In genomic region chr10:44883581-44884331, GRCh38 we compare ENCODE assay signal across 17 cellular contexts. TPM values are rescaled to one million over a fixed set of nuclear protein-coding genes. Genes with fewer than 3 reads are reported as not detected.
DNase-seq lines count a peak whose midpoint lies in the region; ATAC-seq and TF ChIP-seq lines count a peak whose summit lies in the region.
"Had no signal": no experiment of that assay in that cellular context is flagged by ENCODE, and none has a peak within 500 bp of the region (broad histone marks: within the 10 kb centered on the region; RNA-seq: fewer than 3 reads in every experiment).

No MANE protein-coding gene starts in this region.

- no peaks in the 10 kb centered on the region for H3K9me3 Mint-ChIP-seq in neural progenitor cell
- H3K9me3 Mint-ChIP-seq: CD8-positive, alpha-beta memory T cell; H9 had no signal

- H3K9me3 ChIP-seq in MG63: no peaks in the 10 kb centered on the region
- no peaks in the 10 kb centered on the region for H3K9me3 ChIP-seq in body of pancreas
- H3K9me3 ChIP-seq in neural progenitor cell (ENCODE audit: low read depth): no peaks in the 10 kb centered on the region
- no peaks in the 10 kb centered on the region for H3K9me3 ChIP-seq in osteoblast (ENCODE audit: low read depth, low read length)
- H3K9me3 ChIP-seq: Caco-2 had no signal

- peaks cover 11% of the 10 kb centered on the region for H3K27me3 Mint-ChIP-seq in neural progenitor cell (ENCODE audit: insufficient read depth, low read depth)

- peak overlapping the region; percentile 42 for H3K27ac Mint-ChIP-seq in neural progenitor cell
- H3K27ac Mint-ChIP-seq: CD8-positive, alpha-beta memory T cell; H9 had no signal

- H3K79me2 ChIP-seq in neural progenitor cell (ENCODE audit: low read depth): no peaks in the 10 kb centered on the region
- no peaks in the 10 kb centered on the region for H3K79me2 ChIP-seq in osteoblast (ENCODE audit: insufficient read depth, low read length)

- H3K4me1 ChIP-seq in body of pancreas: peaks cover 44% of the 10 kb centered on the region
- H3K4me1 ChIP-seq in neural progenitor cell: peaks cover 10% of the 10 kb centered on the region
- H3K4me1 ChIP-seq in osteoblast (ENCODE audit: insufficient read depth, low read length): peaks cover 9% of the 10 kb centered on the region
- H3K4me1 ChIP-seq: Caco-2 had no signal

- H3K9ac ChIP-seq in neural progenitor cell: no peak overlapping the region

- ATAC-seq in body of pancreas: no peak
- no peak for ATAC-seq in HG02870 (IDR thresholded peaks at IDR 0.05; ENCODE audit: unreplicated experiment)
- ATAC-seq: GM12878 had no signal

- H3K36me3 Mint-ChIP-seq in neural progenitor cell: no peaks in the 10 kb centered on the region
- H3K36me3 Mint-ChIP-seq: CD8-positive, alpha-beta memory T cell had no signal

- no peak overlapping the region for H3K4me3 Mint-ChIP-seq in neural progenitor cell
- H3K4me3 Mint-ChIP-seq: H9 had no signal

- H3K27ac ChIP-seq in body of pancreas: peak overlapping the region in 3 of 4 donors; percentile 70 to 78 (median 74)
- H3K27ac ChIP-seq in neural progenitor cell: no peak overlapping the region
- H3K27ac ChIP-seq in osteoblast (ENCODE audit: low read depth, low read length): no peak overlapping the region
- H3K27ac ChIP-seq: 22Rv1 had no signal

- TF ChIP-seq POLR2A in body of pancreas (IDR thresholded peaks at IDR 0.05): no peak

- H3K36me3 ChIP-seq in MG63: no peaks in the 10 kb centered on the region
- H3K36me3 ChIP-seq in body of pancreas (replicated peaks in 1 of 2; ENCODE audit: insufficient read depth in 1 of 2, low read depth in 2 of 2): no peaks in the 10 kb centered on the region
- no peaks in the 10 kb centered on the region for H3K36me3 ChIP-seq in neural progenitor cell
- no peaks in the 10 kb centered on the region for H3K36me3 ChIP-seq in osteoblast (ENCODE audit: insufficient read depth, low read length)

- no peak overlapping the region for H3K4me3 ChIP-seq in MG63
- H3K4me3 ChIP-seq in body of pancreas: no peak overlapping the region
- no peak overlapping the region for H3K4me3 ChIP-seq in neural progenitor cell
- H3K4me3 ChIP-seq in osteoblast (ENCODE audit: insufficient read depth, low read length): no peak overlapping the region
- H3K4me3 ChIP-seq: GM12878 had no signal

- H3K27me3 ChIP-seq in MG63 (no peaks in the 10 kb centered on the region), body of pancreas (no peaks in the 10 kb centered on the region), neural progenitor cell (peaks cover 12% of the 10 kb centered on the region), osteoblast (ENCODE audit: insufficient read depth, low read length) (peaks cover 15% of the 10 kb centered on the region)

- whole genome bisulfite sequencing in body of pancreas, 2 donors: 80 to 81% methylated on average over 9 of the region's 9 CpGs

- TF ChIP-seq CTCF in body of pancreas (IDR thresholded peaks at IDR 0.05) (no peak), neural progenitor cell (IDR thresholded peaks at IDR 0.05) (peak; percentile 4), osteoblast (IDR thresholded peaks at IDR 0.05; ENCODE audit: extremely low read depth, low read depth, low read length) (no peak)

- H3K4me1 Mint-ChIP-seq in neural progenitor cell: peaks cover 17% of the 10 kb centered on the region

- H4K20me1 ChIP-seq in neural progenitor cell (ENCODE audit: low read depth): no peaks in the 10 kb centered on the region
- no peaks in the 10 kb centered on the region for H4K20me1 ChIP-seq in osteoblast (ENCODE audit: insufficient read depth, low read length)

- H3F3A ChIP-seq in neural progenitor cell (ENCODE audit: low read depth): peaks cover 8% of the 10 kb centered on the region

- H3K4me2 ChIP-seq in neural progenitor cell (no peak overlapping the region), osteoblast (ENCODE audit: insufficient read depth, low read length) (no peak overlapping the region)

- DNase-seq in DMS53 (lab: John Stamatoyannopoulos, UW) (peak; percentile 33), DMS53 treated with DMSO at 0.1 percent for 48 hours (lab: John Stamatoyannopoulos, UW; ENCODE audit: unreplicated experiment) (no peak), MG63 (peak; percentile 28), body of pancreas (no peak), neural progenitor cell (ENCODE audit: low spot score) (no peak), NCI-H146 treated with DMSO at 0.1 percent for 48 hours (lab: John Stamatoyannopoulos, UW; ENCODE audit: unreplicated experiment) (no peak), osteoblast (ENCODE audit: insufficient read length, low spot score, missing footprints) (no peak)
- DNase-seq: Caco-2; CD8-positive, alpha-beta memory T cell; GOT3; H9 had no signal

- intact Hi-C loops in body of pancreas (cut with DNase I): no loop called here

- H2AFZ ChIP-seq in neural progenitor cell (replicated peaks): no peak overlapping the region
- H2AFZ ChIP-seq in osteoblast (ENCODE audit: low read length): no peak overlapping the region

RNA-seq across cellular contexts. Expression of gene TMEM72, which starts 27.4 kb away (rescaled TPM):
- total RNA-seq in MG63 (2014; rRNA removed; shearing (Covaris generic); ENCODE audit: low replicate concordance): not detected in 2 replicates
- 10 to 100 TPM in 1 of 2 donors, 1 to 10 TPM in 1; 4.7 to 10.2 TPM for total RNA-seq in body of pancreas
- not detected in 2 replicates for total RNA-seq in neural progenitor cell (ENCODE audit: low replicate concordance)
- total RNA-seq in osteoblast: not detected in 2 replicates
- total RNA-seq: Caco-2; CD8-positive, alpha-beta memory T cell; Daoy; G401; GM12878; H9; HT1080 had no signal

Comparison
In these comparisons a context has a peak if more than half of its experiments do, and no peak if none do; other contexts are left out.
1. DNase-seq: peak in DMS53 (single experiment) and MG63 (single experiment); none in DMS53 treated with DMSO at 0.1 percent for 48 hours (single experiment), body of pancreas (0 of 4), neural progenitor cell (single experiment), NCI-H146 treated with DMSO at 0.1 percent for 48 hours (single experiment) and osteoblast (single experiment).
2. H3K27ac ChIP-seq: peak in body of pancreas (3 of 4); none in neural progenitor cell (single experiment) and osteoblast (single experiment).